17 cellular contexts compared by ENCODE assay signal in genomic region chr1:32636793-32637561, GRCh38. TPM values are rescaled to one million over a fixed set of nuclear protein-coding genes. Genes with fewer than 3 reads are reported as not detected.
DNase-seq lines count a peak whose midpoint lies in the region; ATAC-seq, FAIRE-seq and TF ChIP-seq lines count a peak whose summit lies in the region.
"Had no signal": no experiment of that assay in that cellular context is flagged by ENCODE, and none has a peak within 500 bp of the region (broad histone marks: within the 10 kb centered on the region; RNA-seq: fewer than 3 reads in every experiment).

No MANE protein-coding gene starts in this region.

- H3K9me3 Mint-ChIP-seq in natural killer cell = no peaks in the 10 kb centered on the region
- no peaks in the 10 kb centered on the region for H3K9me3 Mint-ChIP-seq in natural killer cell treated with Interleukin-12 subunit alpha and Interleukin-12 subunit beta and Interleukin-15 and Interleukin-18, amount 100 ng/mL, for 72 hours
- H3K9me3 Mint-ChIP-seq: activated naive CD8-positive, alpha-beta T cell treated with anti-CD3 and anti-CD28 coated beads for 36 hours had no signal

- intact Hi-C loops in natural killer cell (cut with micrococcal nuclease) (no loop called here), K562 (cut with micrococcal nuclease) (no loop called here), lower lobe of right lung (cut with DNase I) (no loop called here), upper lobe of right lung (cut with DNase I) (no loop called here)

- POLR2A ChIA-PET in K562 (lab: Yijun Ruan, JAX) = interaction anchor here (0.6 to 1.1 kb wide), 4 partner anchors 10 to 405 kb away, joined by 3 to 4 read pairs (median 3); partner anchors contain the start of gene RBBP4

- in situ Hi-C loops in K562 (cut with MboI) = no loop called here

- H3K27me3 Mint-ChIP-seq in natural killer cell (ENCODE audit: low read depth in 2 of 2) = no peaks in the 10 kb centered on the region
- H3K27me3 Mint-ChIP-seq in natural killer cell treated with Interleukin-12 subunit alpha and Interleukin-12 subunit beta and Interleukin-15 and Interleukin-18, amount 100 ng/mL, for 72 hours = no peaks in the 10 kb centered on the region
- H3K27me3 Mint-ChIP-seq: activated CD8-positive, alpha-beta memory T cell treated with anti-CD3 and anti-CD28 coated beads, Interleukin-2, amount 10 ng/mL, durations not matched to agents 7 days and 5 days; activated naive CD8-positive, alpha-beta T cell treated with anti-CD3 and anti-CD28 coated beads for 36 hours had no signal

- H2AFZ ChIP-seq in K562 (ENCODE audit: low read depth, low read length) = no peak overlapping the region

- no TSS peak for BruUV-seq in K562 (replicated peaks; lab: Mats Ljungman, UMichigan)

- H3K4me2 ChIP-seq in K562 (ENCODE audit: insufficient read depth, low read length) = no peak overlapping the region

- H3K4me1 ChIP-seq in K562 (replicated peaks in 1 of 2; ENCODE audit: control insufficient read depth in 2 of 2, insufficient read depth in 2 of 2, low read length in 2 of 2) (peaks cover 2 to 7% of the 10 kb centered on the region in 2 experiments; a peak in 2 of 5 replicates), lower lobe of right lung (no peaks in the 10 kb centered on the region), upper lobe of right lung (peaks cover 5% of the 10 kb centered on the region), tibial nerve (peaks cover 0 to 10% (median 0%) of the 10 kb centered on the region in 4 donors)
- H3K4me1 ChIP-seq: psoas muscle, uterus had no signal

- no peak for TF ChIP-seq RAD21 in K562 (CRISPR knock-in tag; conservative IDR thresholded peaks at IDR 0.05 in 1 of 2, IDR thresholded peaks at IDR 0.05 in 1 of 2)

- 0 out of 4 replicates have a peak overlapping the region, but pooled peaks of 1 of the 2 experiments have one; percentile 15 for H3K9ac ChIP-seq in K562 (ENCODE audit: insufficient read depth in 1 of 2, low read depth in 2 of 2, low read length in 2 of 2)

- TF ChIP-seq POLR2A in K562 (conservative IDR thresholded peaks at IDR 0.05) (no peak), tibial nerve (IDR thresholded peaks at IDR 0.05) (no peak)

- H3K9me1 ChIP-seq in K562 (ENCODE audit: control insufficient read depth, insufficient read depth, low read length) = no peaks in the 10 kb centered on the region

- peaks cover 10% of the 10 kb centered on the region for H3K36me3 Mint-ChIP-seq in natural killer cell
- peaks cover 5% of the 10 kb centered on the region for H3K36me3 Mint-ChIP-seq in natural killer cell treated with Interleukin-12 subunit alpha and Interleukin-12 subunit beta and Interleukin-15 and Interleukin-18, amount 100 ng/mL, for 72 hours

- H3K27ac Mint-ChIP-seq in natural killer cell = peak overlapping the region; percentile 31 to 35
- H3K27ac Mint-ChIP-seq in natural killer cell treated with Interleukin-12 subunit alpha and Interleukin-12 subunit beta and Interleukin-15 and Interleukin-18, amount 100 ng/mL, for 72 hours = peak overlapping the region in 1 of 2 donors; percentile 49
- H3K27ac Mint-ChIP-seq: activated CD8-positive, alpha-beta memory T cell treated with anti-CD3 and anti-CD28 coated beads, Interleukin-2, amount 10 ng/mL, durations not matched to agents 7 days and 5 days; activated naive CD8-positive, alpha-beta T cell treated with anti-CD3 and anti-CD28 coated beads for 36 hours had no signal

- DNase-seq in natural killer cell (no peak), K562 (ENCODE audit: extremely low read depth in 1 of 4, low spot score in 3 of 4) (no peak), lower lobe of right lung (peak; percentile 79), upper lobe of right lung (peak; percentile 88), DMS79 (lab: John Stamatoyannopoulos, UW) (no peak), tibial nerve (ENCODE audit: low spot score in 2 of 2) (no peak), cerebellar cortex (ENCODE audit: low spot score) (no peak)
- DNase-seq in natural killer cell treated with Interleukin-12 subunit alpha and Interleukin-12 subunit beta and Interleukin-15 and Interleukin-18, amount 100 ng/mL, for 72 hours (ENCODE audit: low spot score) = no peak
- DNase-seq: activated CD8-positive, alpha-beta memory T cell treated with anti-CD3 and anti-CD28 coated beads, Interleukin-2, amount 10 ng/mL, durations not matched to agents 7 days and 5 days; activated naive CD8-positive, alpha-beta T cell treated with anti-CD3 and anti-CD28 coated beads for 36 hours; DND-41; KBM-7; midbrain; NCI-H1694; psoas muscle; stimulated activated CD4-positive, alpha-beta T cell treated with anti-CD3 and anti-CD28 coated beads, Interleukin-2, amount 100 ng/mL, for 48 hours; uterus had no signal

- no peak for TF ChIP-seq EP300 in K562 (IDR thresholded peaks at IDR 0.05; ENCODE audit: low read length)
- no peak for TF ChIP-seq EP300 in tibial nerve (IDR thresholded peaks at IDR 0.05)

- H3K36me3 ChIP-seq in K562 (ENCODE audit: control insufficient read depth, insufficient read depth, low read length) (peaks cover 44% of the 10 kb centered on the region; the same call in 2 of the 3 replicates), lower lobe of right lung (peaks cover 37% of the 10 kb centered on the region), upper lobe of right lung (peaks cover 26% of the 10 kb centered on the region), tibial nerve (peaks cover 0 to 24% (median 0%) of the 10 kb centered on the region in 3 donors)
- H3K36me3 ChIP-seq: uterus had no signal

- TF ChIP-seq CTCF in natural killer cell (IDR thresholded peaks at IDR 0.05) (no peak), K562 (IDR thresholded peaks at IDR 0.05 in 2 of 3, conservative IDR thresholded peaks at IDR 0.05 in 1 of 3; ENCODE audit: insufficient read depth in 2 of 3, low read depth in 1 of 3, low read length in 3 of 3) (no peak), lower lobe of right lung (IDR thresholded peaks at IDR 0.05) (no peak), upper lobe of right lung (IDR thresholded peaks at IDR 0.05) (no peak), tibial nerve (IDR thresholded peaks at IDR 0.05) (no peak)

- no peak overlapping the region for H3K27ac ChIP-seq in K562 (ENCODE audit: extremely low read depth, low read depth, low read length)
- no peak overlapping the region for H3K27ac ChIP-seq in lower lobe of right lung
- peak overlapping the region; percentile 58 for H3K27ac ChIP-seq in upper lobe of right lung
- no peak overlapping the region for H3K27ac ChIP-seq in tibial nerve
- H3K27ac ChIP-seq: psoas muscle, uterus had no signal

- WGBS in K562 (ENCODE audit: insufficient coverage, low coverage, missing lambda C conversion rate) = 88% methylated on average over 16 of the region's 16 CpGs
- 79 to 80% methylated on average over 16 of the region's 16 CpGs for WGBS in tibial nerve, 2 donors

- H3K4me1 Mint-ChIP-seq in natural killer cell = peaks cover 0 to 22% of the 10 kb centered on the region in 2 donors
- H3K4me1 Mint-ChIP-seq in natural killer cell treated with Interleukin-12 subunit alpha and Interleukin-12 subunit beta and Interleukin-15 and Interleukin-18, amount 100 ng/mL, for 72 hours (ENCODE audit: low read depth in 2 of 2) = peaks cover 4 to 11% of the 10 kb centered on the region in 2 donors
- H3K4me1 Mint-ChIP-seq: activated naive CD8-positive, alpha-beta T cell treated with anti-CD3 and anti-CD28 coated beads for 36 hours had no signal

- no peak for ATAC-seq in natural killer cell
- no peak for ATAC-seq in natural killer cell treated with Interleukin-12 subunit alpha and Interleukin-12 subunit beta and Interleukin-15 and Interleukin-18, amount 100 ng/mL, for 72 hours
- peak; percentile 51 for ATAC-seq in K562
- ATAC-seq in lower lobe of right lung = peak; percentile 75 to 82
- ATAC-seq in upper lobe of right lung = peak; percentile 89
- ATAC-seq: activated CD8-positive, alpha-beta memory T cell treated with anti-CD3 and anti-CD28 coated beads, Interleukin-2, amount 10 ng/mL, durations not matched to agents 7 days and 5 days; psoas muscle had no signal

- no peak overlapping the region for H3K4me3 Mint-ChIP-seq in natural killer cell
- H3K4me3 Mint-ChIP-seq in natural killer cell treated with Interleukin-12 subunit alpha and Interleukin-12 subunit beta and Interleukin-15 and Interleukin-18, amount 100 ng/mL, for 72 hours = no peak overlapping the region
- H3K4me3 Mint-ChIP-seq: activated CD8-positive, alpha-beta memory T cell treated with anti-CD3 and anti-CD28 coated beads, Interleukin-2, amount 10 ng/mL, durations not matched to agents 7 days and 5 days; activated naive CD8-positive, alpha-beta T cell treated with anti-CD3 and anti-CD28 coated beads for 36 hours had no signal

- H3K79me2 ChIP-seq in K562 (ENCODE audit: control insufficient read depth, insufficient read depth, low read length) = peaks cover 36% of the 10 kb centered on the region; the same call in 2 of the 3 replicates

- H3K4me3 ChIP-seq in K562 (no peak overlapping the region), lower lobe of right lung (no peak overlapping the region), upper lobe of right lung (peak overlapping the region; percentile 14), tibial nerve (no peak overlapping the region)
- H3K4me3 ChIP-seq: psoas muscle, uterus had no signal

- FAIRE-seq in K562 (lab: Jason Lieb, UNC) = no peak

- CTCF ChIA-PET in K562 (lab: Yijun Ruan, JAX; ENCODE audit: low intra/inter-chr PET ratio) = no interaction called here

- no peaks in the 10 kb centered on the region for H3K9me3 ChIP-seq in K562 (replicated peaks; ENCODE audit: control insufficient read depth, insufficient read depth, low read depth, low read length)
- H3K9me3 ChIP-seq in lower lobe of right lung = no peaks in the 10 kb centered on the region
- H3K9me3 ChIP-seq in upper lobe of right lung = no peaks in the 10 kb centered on the region
- no peaks in the 10 kb centered on the region for H3K9me3 ChIP-seq in tibial nerve
- H3K9me3 ChIP-seq: psoas muscle, uterus had no signal

- H3K27me3 ChIP-seq in K562 (ENCODE audit: control insufficient read depth in 2 of 2, insufficient read depth in 2 of 2, low read length in 2 of 2) = no peaks in the 10 kb centered on the region
- no peaks in the 10 kb centered on the region for H3K27me3 ChIP-seq in lower lobe of right lung (ENCODE audit: low read depth)
- H3K27me3 ChIP-seq in upper lobe of right lung = no peaks in the 10 kb centered on the region
- no peaks in the 10 kb centered on the region for H3K27me3 ChIP-seq in tibial nerve
- H3K27me3 ChIP-seq: uterus had no signal

- H4K20me1 ChIP-seq in K562 (replicated peaks; ENCODE audit: control insufficient read depth, insufficient read depth, low read length) = no peaks in the 10 kb centered on the region

RNA-seq across cellular contexts. Expression of gene ZBTB8OS, which starts 13.4 kb away (rescaled TPM):
- total RNA-seq in natural killer cell (10 to 100 TPM; 46.1 to 62.2 (median 55.6) TPM), K562 (2014; rRNA removed) (57.8 and 59.0 TPM in 2 replicates), K562 (2014; rRNA removed; fragmentation: Illumina TruSeq; extraction: Trizol) (110 and 130 TPM in 2 replicates), K562 (2015; rRNA removed; fragmentation: Illumina TruSeq; extraction: Trizol) (104 and 107 TPM in 2 replicates), K562 (2021) (54.8 and 65.0 TPM in 2 replicates), lower lobe of right lung (55.9 TPM), upper lobe of right lung (47.8 TPM), tibial nerve (10 to 100 TPM; 12.2 to 38.1 (median 23.8) TPM)
- 10 to 100 TPM; 51.6 to 58.3 TPM for total RNA-seq in natural killer cell treated with Interleukin-12 subunit alpha and Interleukin-12 subunit beta and Interleukin-15 and Interleukin-18, amount 100 ng/mL, for 72 hours
- total RNA-seq in K562 (2011; cell fraction: chromatin; rRNA removed; ENCODE audit: low replicate concordance) = 58.9 and 105 TPM in 2 replicates
- 34.9 and 36.2 TPM in 2 replicates for total RNA-seq in K562 (2011; cell fraction: nucleolus; rRNA removed)
- 58.9 and 112 TPM in 2 replicates for total RNA-seq in K562 (2011; cell fraction: nucleoplasm; rRNA removed)
- polyA plus RNA-seq in K562 (2011; rRNA removed) (86.5 and 114 TPM in 2 replicates), K562 (2014; fragmentation: Illumina TruSeq; extraction: Trizol) (104 TPM in 2 replicates), K562 (2014; fragmentation: Nextera tagmentation; extraction: Ambion mirVana) (100 to 1,000 TPM; 188 to 230 TPM), K562 (2014; rRNA removed) (104 and 133 TPM in 2 replicates)
- 29.5 and 65.1 TPM in 2 replicates for polyA plus RNA-seq in K562 (2011; cell fraction: cytosol; rRNA removed)
- polyA plus RNA-seq in K562 (2011; cell fraction: nucleus; rRNA removed) = 23.2 and 42.5 TPM in 2 replicates
- polyA plus RNA-seq in K562 (2012) = 63.5 and 115 TPM in 2 replicates
- polyA minus RNA-seq in K562 (2011; rRNA and poly(A)+ RNA removed) = 77.0 and 79.3 TPM in 2 replicates
- polyA minus RNA-seq in K562 (2011; cell fraction: cytosol; rRNA and poly(A)+ RNA removed) = 10.2 and 15.9 TPM in 2 replicates
- polyA minus RNA-seq in K562 (2011; cell fraction: nucleus; rRNA and poly(A)+ RNA removed) = 8.2 and 15.6 TPM in 2 replicates

RNA-seq across cellular contexts. Expression of gene RBBP4, which starts 14.0 kb away (rescaled TPM):
- 100 to 1,000 TPM; 199 to 241 (median 224) TPM for total RNA-seq in natural killer cell
- 100 to 1,000 TPM; 228 to 244 TPM for total RNA-seq in natural killer cell treated with Interleukin-12 subunit alpha and Interleukin-12 subunit beta and Interleukin-15 and Interleukin-18, amount 100 ng/mL, for 72 hours
- 328 and 440 TPM in 2 replicates for total RNA-seq in K562 (2011; cell fraction: chromatin; rRNA removed; ENCODE audit: low replicate concordance)
- total RNA-seq in K562 (2011; cell fraction: nucleolus; rRNA removed) = 128 and 154 TPM in 2 replicates
- total RNA-seq in K562 (2011; cell fraction: nucleoplasm; rRNA removed) = 199 and 220 TPM in 2 replicates
- 185 and 228 TPM in 2 replicates for total RNA-seq in K562 (2014; rRNA removed)
- 321 and 363 TPM in 2 replicates for total RNA-seq in K562 (2014; rRNA removed; fragmentation: Illumina TruSeq; extraction: Trizol)
- total RNA-seq in K562 (2015; rRNA removed; fragmentation: Illumina TruSeq; extraction: Trizol) = 245 and 259 TPM in 2 replicates
- 387 and 409 TPM in 2 replicates for total RNA-seq in K562 (2021)
- polyA plus RNA-seq in K562 (2011; rRNA removed) = 193 and 262 TPM in 2 replicates
- 92.5 and 178 TPM in 2 replicates for polyA plus RNA-seq in K562 (2011; cell fraction: cytosol; rRNA removed)
- polyA plus RNA-seq in K562 (2011; cell fraction: nucleus; rRNA removed) = 133 and 195 TPM in 2 replicates
- polyA plus RNA-seq in K562 (2012) = 259 and 329 TPM in 2 replicates
- polyA plus RNA-seq in K562 (2014; fragmentation: Illumina TruSeq; extraction: Trizol) = 293 and 326 TPM in 2 replicates
- polyA plus RNA-seq in K562 (2014; fragmentation: Nextera tagmentation; extraction: Ambion mirVana) = 100 to 1,000 TPM; 248 to 285 TPM
- polyA plus RNA-seq in K562 (2014; rRNA removed) = 247 and 254 TPM in 2 replicates
- polyA minus RNA-seq in K562 (2011; rRNA and poly(A)+ RNA removed) = 391 and 487 TPM in 2 replicates
- polyA minus RNA-seq in K562 (2011; cell fraction: cytosol; rRNA and poly(A)+ RNA removed) = 178 and 220 TPM in 2 replicates
- polyA minus RNA-seq in K562 (2011; cell fraction: nucleus; rRNA and poly(A)+ RNA removed) = 63.1 and 166 TPM in 2 replicates
- 155 TPM for total RNA-seq in lower lobe of right lung
- 156 TPM for total RNA-seq in upper lobe of right lung
- 100 to 1,000 TPM in 3 of 4 donors, 10 to 100 TPM in 1; 79.7 to 135 (median 109) TPM for total RNA-seq in tibial nerve

Comparison
In these comparisons a context has a peak if more than half of its experiments do, and no peak if none do; other contexts are left out.
1. ATAC-seq: peak in K562 (single experiment), lower lobe of right lung (2 of 2) and upper lobe of right lung (single experiment); none in natural killer cell (0 of 3) and natural killer cell treated with Interleukin-12 subunit alpha and Interleukin-12 subunit beta and Interleukin-15 and Interleukin-18, amount 100 ng/mL, for 72 hours (0 of 2).
2. DNase-seq: peak in lower lobe of right lung (single experiment) and upper lobe of right lung (single experiment); none in natural killer cell (single experiment), natural killer cell treated with Interleukin-12 subunit alpha and Interleukin-12 subunit beta and Interleukin-15 and Interleukin-18, amount 100 ng/mL, for 72 hours (single experiment), K562 (0 of 4), DMS79 (single experiment), tibial nerve (0 of 2) and cerebellar cortex (single experiment).